8 cellular contexts compared by ENCODE assay signal in genomic region chr7:32988148-32988547, GRCh38. TPM values are rescaled to one million over a fixed set of nuclear protein-coding genes. Genes with fewer than 3 reads are reported as not detected.
DNase-seq lines count a peak whose midpoint lies in the region; ATAC-seq, FAIRE-seq and TF ChIP-seq lines count a peak whose summit lies in the region.
"Not testable (repeated sequence)": the region's sequence is repeated elsewhere in the genome, so short reads cannot be mapped to it uniquely, and the experiment has no call there.

No MANE protein-coding gene starts in this region.

- TF ChIP-seq CTCF in GM12864 (IDR thresholded peaks at IDR 0.05; ENCODE audit: low read depth, low read length, missing control alignments): not testable (repeated sequence)

- ATAC-seq in GM21619 (IDR thresholded peaks at IDR 0.05; ENCODE audit: unreplicated experiment) (peak; percentile 84), HG02885 (IDR thresholded peaks at IDR 0.05; ENCODE audit: poor library complexity, unreplicated experiment) (peak; percentile 73), HG03442 (IDR thresholded peaks at IDR 0.05; ENCODE audit: unreplicated experiment) (peak; percentile 72), sciatic nerve (peak; percentile 67)
- peak; percentile 34 for ATAC-seq in activated CD8-positive, alpha-beta T cell treated with anti-CD3 and anti-CD28 coated beads, Interleukin-2, amount 10 ng/mL, durations not matched to agents 7 days and 5 days

- H3K27me3 Mint-ChIP-seq in activated CD8-positive, alpha-beta T cell treated with anti-CD3 and anti-CD28 coated beads, Interleukin-2, amount 10 ng/mL, durations not matched to agents 7 days and 5 days (ENCODE audit: low read depth): peaks cover 23% of the 10 kb centered on the region

- POLR2A ChIA-PET in activated CD8-positive, alpha-beta T cell treated with anti-CD3 and anti-CD28 coated beads, Interleukin-2, amount 10 ng/mL, durations not matched to agents 7 days and 5 days (lab: Charles Lee): not testable (repeated sequence)

- peak overlapping the region; percentile 26 for H3K4me3 Mint-ChIP-seq in activated CD8-positive, alpha-beta T cell treated with anti-CD3 and anti-CD28 coated beads, Interleukin-2, amount 10 ng/mL, durations not matched to agents 7 days and 5 days

- H3K9me3 Mint-ChIP-seq in activated CD8-positive, alpha-beta T cell treated with anti-CD3 and anti-CD28 coated beads, Interleukin-2, amount 10 ng/mL, durations not matched to agents 7 days and 5 days (ENCODE audit: insufficient read depth): not testable (repeated sequence)

- not testable (repeated sequence) for H3K36me3 Mint-ChIP-seq in activated CD8-positive, alpha-beta T cell treated with anti-CD3 and anti-CD28 coated beads, Interleukin-2, amount 10 ng/mL, durations not matched to agents 7 days and 5 days (ENCODE audit: low read depth)

- peak overlapping the region; percentile 27 for H3K27ac Mint-ChIP-seq in activated CD8-positive, alpha-beta T cell treated with anti-CD3 and anti-CD28 coated beads, Interleukin-2, amount 10 ng/mL, durations not matched to agents 7 days and 5 days

- FAIRE-seq in GM19239 (lab: Jason Lieb, UNC): peak; percentile 55

- H3K4me1 Mint-ChIP-seq in activated CD8-positive, alpha-beta T cell treated with anti-CD3 and anti-CD28 coated beads, Interleukin-2, amount 10 ng/mL, durations not matched to agents 7 days and 5 days (ENCODE audit: low read depth): peaks cover 39% of the 10 kb centered on the region

- DNase-seq in GM12864 (ENCODE audit: low read depth) (peak; percentile 33), NCI-H748 (lab: John Stamatoyannopoulos, UW; ENCODE audit: unreplicated experiment) (peak; percentile 29)
- DNase-seq in GM19239 (ENCODE audit: insufficient read length, low spot score); activated CD8-positive, alpha-beta T cell treated with anti-CD3 and anti-CD28 coated beads, Interleukin-2, amount 10 ng/mL, durations not matched to agents 7 days and 5 days; sciatic nerve (ENCODE audit: low spot score): not testable (repeated sequence)

- intact Hi-C loops in sciatic nerve (cut with DNase I): not testable (repeated sequence)

- H3K4me3 ChIP-seq in GM12864 (ENCODE audit: low read depth, low read length): not testable (repeated sequence)

- CTCF ChIA-PET in activated CD8-positive, alpha-beta T cell treated with anti-CD3 and anti-CD28 coated beads, Interleukin-2, amount 10 ng/mL, durations not matched to agents 7 days and 5 days (lab: Charles Lee): interaction anchor here (0.5 to 0.6 kb wide), 2 partner anchors 23 to 165 kb away, joined by 3 read pairs; no protein-coding TSS in a partner anchor

RNA-seq across cellular contexts. Expression of gene FKBP9, which starts 30.9 kb away (rescaled TPM):
- under 1 TPM; 0.55 to 0.58 TPM for total RNA-seq in activated CD8-positive, alpha-beta T cell treated with anti-CD3 and anti-CD28 coated beads, Interleukin-2, amount 10 ng/mL, durations not matched to agents 7 days and 5 days
- total RNA-seq in sciatic nerve: 150 TPM

Comparison
In these comparisons a context has a peak if more than half of its experiments do, and no peak if none do; other contexts are left out.
1. ATAC-seq: peak in every context shown above with its lines; median percentile 84 in GM21619; 73 in HG02885; 72 in HG03442; 67 in sciatic nerve; 34 in activated CD8-positive, alpha-beta T cell treated with anti-CD3 and anti-CD28 coated beads, Interleukin-2, amount 10 ng/mL, durations not matched to agents 7 days and 5 days.
2. RNA of gene FKBP9, which starts 30.9 kb away (total RNA-seq): 150 TPM in sciatic nerve (single experiment); 0.55 to 0.58 TPM in activated CD8-positive, alpha-beta T cell treated with anti-CD3 and anti-CD28 coated beads, Interleukin-2, amount 10 ng/mL, durations not matched to agents 7 days and 5 days; every median in the first group is over 10 times any median in the second.